Comparison of ENCODE assay signal across 24 cellular contexts in the genomic region with DNA sequence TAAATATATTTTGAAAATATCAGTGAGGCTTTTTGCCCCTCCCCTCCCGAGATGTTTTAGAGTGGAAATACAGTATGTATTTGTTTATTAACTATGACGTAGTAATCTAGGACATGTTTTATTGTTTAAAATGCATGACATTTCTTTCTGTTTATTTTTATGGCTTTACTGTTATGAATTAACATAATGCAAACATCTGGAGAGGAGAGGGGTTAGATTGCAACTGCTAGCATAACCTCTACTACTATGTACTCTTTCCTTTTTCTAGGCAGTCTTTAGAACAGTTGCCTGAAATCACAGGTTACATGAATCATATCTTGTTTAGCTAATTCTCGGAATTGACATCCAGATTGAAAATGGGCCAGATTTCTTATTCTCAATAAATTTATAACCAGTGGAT. TPM values are rescaled to one million over a fixed set of nuclear protein-coding genes. Genes with fewer than 3 reads are reported as not detected.
DNase-seq lines count a peak whose midpoint lies in the region; ATAC-seq and TF ChIP-seq lines count a peak whose summit lies in the region.
"Had no signal": no experiment of that assay in that cellular context is flagged by ENCODE, and none has a peak within 500 bp of the region (broad histone marks: within the 10 kb centered on the region; RNA-seq: fewer than 3 reads in every experiment).

No MANE protein-coding gene starts in this region.

- H3K9me3 Mint-ChIP-seq in osteocyte (ENCODE audit: unreplicated experiment): peaks cover 4% of the 10 kb centered on the region
- H3K9me3 Mint-ChIP-seq: CD4-positive, CD25-positive, alpha-beta regulatory T cell had no signal

- no peak for ATAC-seq in left ventricle myocardium superior
- ATAC-seq in GM19467 (IDR thresholded peaks at IDR 0.05; ENCODE audit: unreplicated experiment): no peak

- no peaks in the 10 kb centered on the region for H3K27me3 Mint-ChIP-seq in osteocyte (ENCODE audit: unreplicated experiment)
- H3K27me3 Mint-ChIP-seq: CD4-positive, CD25-positive, alpha-beta regulatory T cell had no signal

- H3K27me3 ChIP-seq in cardiac muscle cell: no peaks in the 10 kb centered on the region
- H3K27me3 ChIP-seq in hepatocyte: no peaks in the 10 kb centered on the region
- H3K27me3 ChIP-seq: BLaER1, SJSA1 had no signal

- H2AFZ ChIP-seq in hepatocyte: no peak overlapping the region
- H2AFZ ChIP-seq: PC-9 had no signal

- H3K79me2 ChIP-seq in hepatocyte: peaks cover 99% of the 10 kb centered on the region

- H4K20me1 ChIP-seq in hepatocyte (ENCODE audit: insufficient read depth, poor library complexity, severe bottlenecking): peaks cover 71% of the 10 kb centered on the region

- H3K9me3 ChIP-seq in cardiac muscle cell (ENCODE audit: low read depth): no peaks in the 10 kb centered on the region
- H3K9me3 ChIP-seq in hepatocyte (ENCODE audit: low read depth): no peaks in the 10 kb centered on the region
- H3K9me3 ChIP-seq: BLaER1, SJSA1 had no signal

- peaks cover 32% of the 10 kb centered on the region for H3K4me1 Mint-ChIP-seq in osteocyte (ENCODE audit: unreplicated experiment)

- peaks cover 8% of the 10 kb centered on the region for H3K4me1 ChIP-seq in cardiac muscle cell (ENCODE audit: low read depth)
- H3K4me1 ChIP-seq in hepatocyte (ENCODE audit: insufficient read depth): peaks cover 7% of the 10 kb centered on the region
- H3K4me1 ChIP-seq: SJSA1 had no signal

- peaks cover 20% of the 10 kb centered on the region for H3K36me3 Mint-ChIP-seq in osteocyte (ENCODE audit: unreplicated experiment)

- no peaks in the 10 kb centered on the region for H3K9me2 ChIP-seq in hepatocyte (replicated peaks; ENCODE audit: insufficient read depth)

- H3K4me3 ChIP-seq in cardiac muscle cell (no peak overlapping the region), choroid plexus epithelial cell (ENCODE audit: low read depth, low read length) (no peak overlapping the region), hepatocyte (no peak overlapping the region)
- H3K4me3 ChIP-seq: BLaER1, PC-9, SJSA1 had no signal

- intact Hi-C loops in left ventricle myocardium superior (cut with micrococcal nuclease): no loop called here

- TF ChIP-seq CTCF in cardiac muscle cell (IDR thresholded peaks at IDR 0.05; ENCODE audit: low read depth, low read length): no peak
- no peak for TF ChIP-seq CTCF in choroid plexus epithelial cell (conservative IDR thresholded peaks at IDR 0.05; ENCODE audit: low read depth, low read length)
- no peak for TF ChIP-seq CTCF in hepatocyte (IDR thresholded peaks at IDR 0.05; ENCODE audit: poor library complexity)
- no peak for TF ChIP-seq CTCF in osteocyte (IDR thresholded peaks at IDR 0.05)

- no peak overlapping the region for H3K4me3 Mint-ChIP-seq in osteocyte (ENCODE audit: unreplicated experiment)
- H3K4me3 Mint-ChIP-seq: CD4-positive, CD25-positive, alpha-beta regulatory T cell had no signal

- no peak for DNase-seq in cardiac muscle cell (ENCODE audit: low read depth in 1 of 2, low spot score in 1 of 2)
- no peak for DNase-seq in left ventricle myocardium superior
- DNase-seq in choroid plexus epithelial cell (ENCODE audit: low read depth): peak; percentile 58
- no peak for DNase-seq in hepatocyte (ENCODE audit: low spot score)
- DNase-seq in cortex of kidney (lab: John Stamatoyannopoulos, UW): no peak
- DNase-seq in NCI-H1930 (lab: John Stamatoyannopoulos, UW): no peak
- DNase-seq in osteocyte (ENCODE audit: extremely low spot score, unreplicated experiment): no peak
- DNase-seq: CD4-positive, CD25-positive, alpha-beta regulatory T cell; DMS153; H7; Karpas-422; MV-4-11; NCI-H1105 treated with DMSO at 0.1 percent for 48 hours; NCI-H2029; NCI-H446; NCI-H524 treated with DMSO at 0.1 percent for 48 hours; NCI-H82; NK-92 treated with Interleukin-12 subunit alpha and Interleukin-12 subunit beta, amount 100 ng/mL, for 24 hours; PC-9; Right ventricle myocardium superior; RPMI8226 had no signal

- H3K27ac ChIP-seq in cardiac muscle cell: peak overlapping the region; percentile 8
- H3K27ac ChIP-seq in hepatocyte: no peak overlapping the region
- H3K27ac ChIP-seq: BLaER1, PC-9, SJSA1 had no signal

- peak overlapping the region; percentile 15 for H3K4me2 ChIP-seq in hepatocyte
- H3K4me2 ChIP-seq: BLaER1, PC-9 had no signal

- 79% methylated on average over 3 of the region's 3 CpGs for WGBS in hepatocyte (ENCODE audit: low lambda C conversion rate, missing lambda C conversion rate)

- H3K36me3 ChIP-seq in cardiac muscle cell (peaks cover 43% of the 10 kb centered on the region), hepatocyte (replicated peaks; ENCODE audit: insufficient read depth, low read depth) (no peaks in the 10 kb centered on the region)

- no peak overlapping the region for H3K27ac Mint-ChIP-seq in osteocyte (ENCODE audit: unreplicated experiment)

RNA-seq across cellular contexts. Expression of a gene that starts 7.4 kb away (rescaled TPM):
- total RNA-seq in cardiac muscle cell (61.3 and 121 TPM in 2 replicates), left ventricle myocardium superior (13.1 TPM), hepatocyte (45.0 and 45.4 TPM in 2 replicates), osteocyte (32.4 and 34.6 TPM in 2 replicates)
- polyA plus RNA-seq in cardiac muscle cell (35.1 and 73.5 TPM in 2 replicates), hepatocyte (15.3 and 21.5 TPM in 2 replicates)

RNA-seq across cellular contexts. Expression of a gene that starts 21.7 kb away (rescaled TPM):
- total RNA-seq in cardiac muscle cell (7.2 and 14.2 TPM in 2 replicates), left ventricle myocardium superior (0.27 TPM), hepatocyte (1.5 and 2.4 TPM in 2 replicates), osteocyte (3.1 and 3.7 TPM in 2 replicates)
- polyA plus RNA-seq in cardiac muscle cell (16.6 and 26.4 TPM in 2 replicates), hepatocyte (2.6 and 5.6 TPM in 2 replicates)
- total RNA-seq: SJSA1 had no signal
